ENCODE assay signal across 6 cellular contexts in the genomic region with DNA sequence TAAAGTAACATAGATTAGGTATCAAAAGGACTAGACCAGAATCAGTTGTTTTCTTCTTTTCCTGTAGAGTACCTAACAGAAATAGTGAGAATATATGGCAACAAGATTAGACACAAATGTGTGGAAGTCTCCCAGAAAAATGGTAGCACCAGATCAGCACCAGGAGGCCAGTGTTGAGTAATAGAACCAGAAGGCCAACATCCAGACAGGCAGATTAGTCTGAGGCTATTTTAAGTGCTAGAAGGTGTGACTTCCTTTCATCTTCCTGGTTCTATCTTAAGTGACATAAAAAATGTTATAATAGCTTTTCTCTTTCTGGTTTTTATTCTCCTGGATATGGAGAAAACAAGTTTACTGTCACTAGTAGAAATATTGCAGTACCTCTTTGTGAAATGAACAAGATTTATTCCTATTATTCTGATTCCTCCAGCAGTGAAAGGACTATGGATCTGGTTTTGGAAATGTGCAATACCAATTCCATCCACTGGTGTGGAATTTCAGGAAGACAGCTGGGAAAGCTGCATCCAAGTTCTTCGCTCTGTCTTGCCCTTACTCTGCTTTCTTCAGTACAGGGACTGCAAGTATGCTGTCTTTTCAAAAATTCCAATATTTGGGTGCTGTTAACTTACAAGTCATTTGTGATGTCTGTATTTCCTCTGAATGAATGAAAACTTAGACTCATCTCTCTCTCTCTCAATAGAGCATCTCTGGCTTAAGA. TPM values are rescaled to one million over a fixed set of nuclear protein-coding genes. Genes with fewer than 3 reads are reported as not detected.
DNase-seq lines count a peak whose midpoint lies in the region; ATAC-seq, FAIRE-seq and TF ChIP-seq lines count a peak whose summit lies in the region.

No MANE protein-coding gene starts in this region.

- POLR2A ChIA-PET in RWPE1 (lab: Yijun Ruan, JAX; ENCODE audit: low non-redundant PET), result no interaction called here

- FAIRE-seq in D721Med (lab: Jason Lieb, UNC), result peak; percentile 21

- DNase-seq in D721Med (ENCODE audit: insufficient read length, low spot score) (no peak), RWPE1 (ENCODE audit: low spot score) (peak; percentile 43), kidney epithelial cell (ENCODE audit: low read depth) (no peak), cerebellar nuclear complex (lab: John Stamatoyannopoulos, UW) (no peak), dedifferentiated amniotic fluid mesenchymal stem cell (ENCODE audit: extremely low spot score) (no peak)

- H3K36me3 ChIP-seq in kidney epithelial cell (ENCODE audit: control insufficient read depth, insufficient read depth, low read length), result peaks cover 1% of the 10 kb centered on the region

- H3K27ac ChIP-seq in RWPE1, result no peak overlapping the region

- H3K4me3 ChIP-seq in kidney epithelial cell (ENCODE audit: low read depth, low read length), result no peak overlapping the region

- CTCF ChIA-PET in RWPE1 (lab: Yijun Ruan, JAX), result interaction anchor here (0.5 to 1.2 kb wide), 7 partner anchors 9 to 1903 kb away, joined by 3 to 6 read pairs (median 4); no protein-coding TSS in a partner anchor

- no peak for ATAC-seq in GM19397 (IDR thresholded peaks at IDR 0.05; ENCODE audit: unreplicated experiment)

- TF ChIP-seq CTCF in D721Med (IDR thresholded peaks at IDR 0.05; ENCODE audit: insufficient read depth, missing control alignments) (peak; percentile 21), RWPE1 (conservative IDR thresholded peaks at IDR 0.05; ENCODE audit: low read depth) (peak; percentile 60), kidney epithelial cell (IDR thresholded peaks at IDR 0.05; ENCODE audit: insufficient read depth, low read length, poor library complexity, severe bottlenecking) (peak; percentile 45)

- H3K27me3 ChIP-seq in kidney epithelial cell (ENCODE audit: control insufficient read depth, insufficient read depth, low read length), result no peaks in the 10 kb centered on the region

RNA-seq across cellular contexts. Expression of a gene that starts 39.1 kb away (rescaled TPM):
- total RNA-seq in kidney epithelial cell, result 1.6 and 3.1 TPM in 2 replicates

RNA-seq across cellular contexts. Expression of a gene that starts 39.1 kb away (rescaled TPM):
- 18.8 and 19.0 TPM in 2 replicates for total RNA-seq in kidney epithelial cell

RNA-seq across cellular contexts. Expression of a gene that starts 39.8 kb away (rescaled TPM):
- 9.9 and 10.8 TPM in 2 replicates for total RNA-seq in kidney epithelial cell

RNA-seq across cellular contexts. Expression of a gene that starts 57.9 kb away (rescaled TPM):
- 10.5 and 12.4 TPM in 2 replicates for total RNA-seq in kidney epithelial cell

RNA-seq across cellular contexts. Expression of a gene that starts 58.0 kb away (rescaled TPM):
- total RNA-seq in kidney epithelial cell, result 31.0 and 35.2 TPM in 2 replicates
